Comparison of ENCODE assay signal across 11 cellular contexts in the genomic region with DNA sequence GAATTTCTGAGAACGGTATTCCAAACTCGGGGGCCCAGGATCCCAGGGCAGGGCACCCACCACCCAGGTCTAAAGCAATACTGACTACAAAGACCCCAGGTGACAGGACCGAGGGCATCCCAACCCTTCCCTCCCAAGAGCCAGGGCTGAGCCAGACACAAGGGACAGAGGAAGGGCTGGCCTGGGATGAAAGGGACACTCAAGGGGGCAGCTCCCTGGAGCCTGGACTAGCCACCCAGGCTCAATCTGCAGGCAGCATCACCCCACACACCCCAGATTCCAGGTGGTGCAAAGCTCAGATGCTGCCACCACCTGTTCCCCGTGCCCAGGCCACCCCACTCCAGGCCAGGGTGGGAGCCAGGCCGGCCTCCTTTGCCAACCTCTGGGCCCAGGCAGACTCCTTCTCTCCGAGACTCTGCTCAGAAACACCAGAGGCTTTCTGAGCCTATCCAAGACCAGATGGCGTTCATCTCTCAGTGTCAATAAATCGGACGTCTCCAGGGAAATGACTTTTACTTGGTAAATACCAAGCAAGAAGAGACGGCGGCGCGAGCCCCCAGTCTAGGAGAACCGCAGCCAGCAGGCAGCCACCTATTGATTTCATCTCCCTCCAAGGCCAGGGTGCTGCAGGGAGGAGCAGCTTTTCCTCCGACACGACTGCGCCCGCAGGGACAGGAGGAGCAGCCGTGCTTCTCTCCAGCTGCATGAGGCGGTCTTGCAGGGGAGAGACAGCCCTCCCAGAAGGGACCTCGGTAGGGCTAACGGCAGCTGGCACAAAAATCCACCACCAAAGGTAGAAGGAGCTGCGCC.
"Had no signal": no experiment of that assay in that cellular context is flagged by ENCODE, and none has a peak within 500 bp of the region (broad histone marks: within the 10 kb centered on the region; RNA-seq: fewer than 3 reads in every experiment).

No MANE protein-coding gene starts in this region.

- H3K36me3 Mint-ChIP-seq: immature natural killer cell had no signal

- DNase-seq: activated CD4-positive, alpha-beta T cell treated with anti-CD3 and anti-CD28 coated beads, Interleukin-2, amount 50 U/mL, for 1 hour; activated CD4-positive, CD25-positive, alpha-beta regulatory T cell; cerebellar nuclear complex; foreskin melanocyte; head of caudate nucleus; immature natural killer cell; midbrain; spleen; stimulated activated CD4-positive, alpha-beta T cell treated with anti-CD3 and anti-CD28 coated beads, Interleukin-1b, Interleukin-23, amount 100 ng/mL, for 48 hours had no signal

- H3K4me3 Mint-ChIP-seq: activated T-helper 1 cell treated with anti-CD3 and anti-CD28 coated beads, Interleukin-12 subunit alpha, Interleukin-12 subunit beta, Interleukin-2, Interleukin-4 antibody, amounts not matched to agents 30 ng/mL and 10 ng/mL and 1 ng/mL, durations not matched to agents 14 hours and 24 hours and 36 hours; immature natural killer cell; T-helper 2 cell treated with Interferon-gamma antibody and Interleukin-4, amounts not matched to agents 5 μg/mL and 100 μg/mL, for 36 hours had no signal

- H3K27ac Mint-ChIP-seq: activated T-helper 1 cell treated with anti-CD3 and anti-CD28 coated beads, Interleukin-12 subunit alpha, Interleukin-12 subunit beta, Interleukin-2, Interleukin-4 antibody, amounts not matched to agents 30 ng/mL and 10 ng/mL and 1 ng/mL, durations not matched to agents 14 hours and 24 hours and 36 hours; immature natural killer cell; T-helper 2 cell treated with Interferon-gamma antibody and Interleukin-4, amounts not matched to agents 5 μg/mL and 100 μg/mL, for 36 hours had no signal

- H3K4me1 Mint-ChIP-seq: immature natural killer cell had no signal
